ENCODE assay signal across 11 cellular contexts in the genomic region with DNA sequence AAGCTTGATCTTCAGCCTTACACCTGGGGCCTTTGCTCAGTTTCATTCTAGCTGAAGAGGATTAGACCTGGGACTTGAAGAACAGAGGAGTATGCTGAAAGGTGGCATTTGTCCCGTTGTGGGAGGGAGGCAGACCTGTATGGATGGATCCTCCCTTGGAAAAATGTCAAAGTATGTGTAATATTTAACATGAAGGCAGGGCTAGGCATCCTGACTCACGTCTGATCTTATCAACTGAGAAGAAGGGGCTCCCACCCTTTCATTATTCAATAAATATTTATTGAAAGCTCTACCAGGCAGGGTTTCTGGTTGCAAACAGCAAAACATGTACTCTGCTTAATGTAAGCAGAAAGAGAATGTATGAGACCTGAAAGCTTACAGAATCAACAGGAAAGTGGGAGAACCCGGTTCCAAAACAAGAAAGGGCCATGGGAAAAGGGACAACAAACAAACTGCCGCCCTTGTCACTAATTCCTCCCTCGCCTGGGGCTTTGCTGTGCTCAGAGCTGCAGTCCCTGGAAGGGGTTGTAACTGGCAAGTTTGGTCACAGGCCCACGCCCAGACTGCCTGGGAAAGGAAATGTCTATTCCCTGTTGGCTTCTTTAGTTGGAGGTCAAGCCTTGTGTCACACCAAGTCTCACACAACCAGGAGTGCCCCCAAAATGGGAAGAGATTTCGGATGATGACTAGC. TPM values are rescaled to one million over a fixed set of nuclear protein-coding genes. Genes with fewer than 3 reads are reported as not detected.
A peak's percentile ranks its signal among the peaks of the same experiment; 100 is the strongest.
DNase-seq lines count a peak whose midpoint lies in the region; ATAC-seq, FAIRE-seq and TF ChIP-seq lines count a peak whose summit lies in the region.
"Had no signal": no experiment of that assay in that cellular context is flagged by ENCODE, and none has a peak within 500 bp of the region (broad histone marks: within the 10 kb centered on the region; RNA-seq: fewer than 3 reads in every experiment).

No MANE protein-coding gene starts in this region.

- no peaks in the 10 kb centered on the region for H3K27me3 ChIP-seq in Caco-2 (replicated peaks; ENCODE audit: control insufficient read depth, insufficient read depth, low read length)

- BruUV-seq in Caco-2 (replicated peaks; lab: Mats Ljungman, UMichigan), result no TSS peak

- DNase-seq in Caco-2 (no peak), HTR-8/SVneo (ENCODE audit: insufficient read length, low spot score) (no peak), omental fat pad (ENCODE audit: low spot score) (no peak), DMS53 (lab: John Stamatoyannopoulos, UW) (no peak), NAMALWA (ENCODE audit: low spot score) (no peak), hepatic stellate cell (ENCODE audit: low spot score) (no peak)
- DNase-seq in activated naive CD8-positive, alpha-beta T cell treated with anti-CD3 and anti-CD28 coated beads, Interleukin-2, amount 50 U/mL, for 24 hours, result no peak
- DNase-seq: left cardiac atrium, NCI-H146 had no signal

- no peaks in the 10 kb centered on the region for H3K9me3 ChIP-seq in Caco-2
- H3K9me3 ChIP-seq: neutrophil had no signal

- H3K4me1 Mint-ChIP-seq in Caco-2 (ENCODE audit: low read depth, unreplicated experiment), result peaks cover 17% of the 10 kb centered on the region
- peaks cover 24% of the 10 kb centered on the region for H3K4me1 Mint-ChIP-seq in activated naive CD8-positive, alpha-beta T cell treated with anti-CD3 and anti-CD28 coated beads, Interleukin-2, amount 50 U/mL, for 24 hours

- peaks cover 17% of the 10 kb centered on the region for H3K4me1 ChIP-seq in Caco-2

- intact Hi-C loops in Caco-2 (cut with micrococcal nuclease; ENCODE audit: unreplicated experiment), result no loop called here

- H3K36me3 ChIP-seq in Caco-2 (ENCODE audit: control insufficient read depth, insufficient read depth, low read length), result no peaks in the 10 kb centered on the region
- H3K36me3 ChIP-seq: neutrophil had no signal

- no peaks in the 10 kb centered on the region for H3K27me3 Mint-ChIP-seq in Caco-2 (ENCODE audit: insufficient read depth, unreplicated experiment)
- H3K27me3 Mint-ChIP-seq in activated naive CD8-positive, alpha-beta T cell treated with anti-CD3 and anti-CD28 coated beads, Interleukin-2, amount 50 U/mL, for 24 hours, result no peaks in the 10 kb centered on the region

- ATAC-seq in activated naive CD8-positive, alpha-beta T cell treated with anti-CD3 and anti-CD28 coated beads, Interleukin-2, amount 50 U/mL, for 24 hours, result no peak
- ATAC-seq in omental fat pad (ENCODE audit: low FRiP score) (peak; percentile 38), HG03520 (IDR thresholded peaks at IDR 0.05; ENCODE audit: unreplicated experiment) (no peak)

- peak; percentile 26 for FAIRE-seq in HTR-8/SVneo (lab: Jason Lieb, UNC)

- CTCF ChIA-PET in Caco-2 (lab: Charles Lee), result interaction anchor here (1.5 kb wide), 1 partner anchor 8 kb away, joined by 6 read pairs; no protein-coding TSS in a partner anchor

- peak overlapping the region; percentile 13 for H3K27ac Mint-ChIP-seq in Caco-2 (ENCODE audit: unreplicated experiment)
- peak overlapping the region; percentile 26 for H3K27ac Mint-ChIP-seq in activated naive CD8-positive, alpha-beta T cell treated with anti-CD3 and anti-CD28 coated beads, Interleukin-2, amount 50 U/mL, for 24 hours

- TF ChIP-seq CTCF in Caco-2 (IDR thresholded peaks at IDR 0.05; ENCODE audit: insufficient read depth in 1 of 2, low read depth in 1 of 2, low read length in 1 of 2, severe bottlenecking in 1 of 2, unreplicated experiment in 1 of 2) (no peak), omental fat pad (IDR thresholded peaks at IDR 0.05) (no peak)

- H3K9me3 Mint-ChIP-seq in Caco-2 (ENCODE audit: unreplicated experiment), result no peaks in the 10 kb centered on the region
- no peaks in the 10 kb centered on the region for H3K9me3 Mint-ChIP-seq in activated naive CD8-positive, alpha-beta T cell treated with anti-CD3 and anti-CD28 coated beads, Interleukin-2, amount 50 U/mL, for 24 hours

- H3K36me3 Mint-ChIP-seq in Caco-2 (ENCODE audit: insufficient read depth, unreplicated experiment), result peaks cover under 1% of the 10 kb centered on the region
- H3K36me3 Mint-ChIP-seq in activated naive CD8-positive, alpha-beta T cell treated with anti-CD3 and anti-CD28 coated beads, Interleukin-2, amount 50 U/mL, for 24 hours (ENCODE audit: low read depth), result peaks cover 53% of the 10 kb centered on the region

- no peak overlapping the region for H3K4me3 ChIP-seq in Caco-2 (ENCODE audit: low read depth, low read length)

- no peak overlapping the region for H3K4me3 Mint-ChIP-seq in Caco-2 (ENCODE audit: unreplicated experiment)
- no peak overlapping the region for H3K4me3 Mint-ChIP-seq in activated naive CD8-positive, alpha-beta T cell treated with anti-CD3 and anti-CD28 coated beads, Interleukin-2, amount 50 U/mL, for 24 hours

- POLR2A ChIA-PET in Caco-2 (lab: Charles Lee), result no interaction called here

RNA-seq across cellular contexts. Expression of a gene that starts 37.1 kb away (rescaled TPM):
- total RNA-seq in Caco-2 (2022) (65.1 and 72.0 TPM in 2 replicates), omental fat pad (10 to 100 TPM; 22.4 to 36.1 (median 25.9) TPM)
